Comparison of ENCODE assay signal across 13 cellular contexts in the genomic region with DNA sequence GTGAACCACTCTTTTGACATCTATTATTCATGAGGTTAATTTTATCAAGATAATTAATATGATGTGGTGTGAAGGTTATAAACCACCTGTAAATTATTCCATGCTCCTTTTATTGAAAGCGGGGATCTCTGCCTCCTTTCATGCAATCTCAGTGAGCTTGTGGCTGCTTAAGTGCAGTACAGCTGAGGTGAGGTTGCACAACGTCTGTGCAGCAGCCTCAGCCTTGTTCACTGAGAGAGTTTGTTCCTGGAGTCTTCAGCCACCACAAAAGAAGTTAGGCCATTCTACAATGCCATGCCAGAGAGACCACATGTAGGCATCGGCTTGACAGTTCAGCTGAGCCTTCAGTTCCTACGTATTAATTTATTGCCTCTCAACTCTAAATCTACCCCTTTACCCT.
DNase-seq lines count a peak whose midpoint lies in the region; ATAC-seq and TF ChIP-seq lines count a peak whose summit lies in the region.
"Had no signal": no experiment of that assay in that cellular context is flagged by ENCODE, and none has a peak within 500 bp of the region (broad histone marks: within the 10 kb centered on the region; RNA-seq: fewer than 3 reads in every experiment).

No MANE protein-coding gene starts in this region.

- no peak for TF ChIP-seq POLR2A in tibial nerve (IDR thresholded peaks at IDR 0.05)

- 60 to 68% methylated on average over 4 of the region's 4 CpGs for WGBS in tibial nerve, 2 donors

- no peak overlapping the region for H3K27ac ChIP-seq in tibial nerve
- H3K27ac ChIP-seq: 22Rv1 had no signal

- TF ChIP-seq EP300 in tibial nerve (IDR thresholded peaks at IDR 0.05) = no peak

- no peaks in the 10 kb centered on the region for H3K36me3 ChIP-seq in tibial nerve

- DNase-seq in DMS 273 (lab: John Stamatoyannopoulos, UW; ENCODE audit: unreplicated experiment) = peak; percentile 20
- no peak for DNase-seq in DMS 273 treated with DMSO at 0.1 percent for 48 hours (lab: John Stamatoyannopoulos, UW)
- DNase-seq in choroid plexus epithelial cell (ENCODE audit: low read depth) = peak; percentile 9
- no peak for DNase-seq in left cardiac atrium
- DNase-seq in skeletal muscle cell (ENCODE audit: low read depth) = peak; percentile 2
- DNase-seq in tibial nerve (ENCODE audit: low spot score in 2 of 2) = no peak
- DNase-seq in KG1 (lab: John Stamatoyannopoulos, UW) = no peak
- DNase-seq: CD4-positive, alpha-beta T cell; DMS79; NCI-H2081 treated with DMSO at 0.1 percent for 48 hours; NCI-H524 had no signal

- ATAC-seq in left cardiac atrium (peak; percentile 54 to 55), HG03025 (IDR thresholded peaks at IDR 0.05; ENCODE audit: low FRiP score, unreplicated experiment) (no peak)

- TF ChIP-seq CTCF in choroid plexus epithelial cell (conservative IDR thresholded peaks at IDR 0.05; ENCODE audit: low read depth, low read length) (no peak), tibial nerve (IDR thresholded peaks at IDR 0.05) (no peak)

- H3K27me3 ChIP-seq in tibial nerve = no peaks in the 10 kb centered on the region

- intact Hi-C loops in left cardiac atrium (cut with DNase I) = no loop called here

- no peaks in the 10 kb centered on the region for H3K4me1 ChIP-seq in tibial nerve

- H3K4me3 ChIP-seq in choroid plexus epithelial cell (ENCODE audit: low read depth, low read length) = no peak overlapping the region
- H3K4me3 ChIP-seq in skeletal muscle cell (ENCODE audit: low read depth, low read length) = no peak overlapping the region
- H3K4me3 ChIP-seq in tibial nerve = no peak overlapping the region

- no peaks in the 10 kb centered on the region for H3K9me3 ChIP-seq in tibial nerve

Comparison
In these comparisons a context has a peak if more than half of its experiments do, and no peak if none do; other contexts are left out.
1. DNase-seq: peak in DMS 273 (single experiment), choroid plexus epithelial cell (single experiment) and skeletal muscle cell (single experiment); none in DMS 273 treated with DMSO at 0.1 percent for 48 hours (single experiment), left cardiac atrium (single experiment), tibial nerve (0 of 2) and KG1 (single experiment).